Comparison of ENCODE assay signal across 23 cellular contexts in the genomic region with DNA sequence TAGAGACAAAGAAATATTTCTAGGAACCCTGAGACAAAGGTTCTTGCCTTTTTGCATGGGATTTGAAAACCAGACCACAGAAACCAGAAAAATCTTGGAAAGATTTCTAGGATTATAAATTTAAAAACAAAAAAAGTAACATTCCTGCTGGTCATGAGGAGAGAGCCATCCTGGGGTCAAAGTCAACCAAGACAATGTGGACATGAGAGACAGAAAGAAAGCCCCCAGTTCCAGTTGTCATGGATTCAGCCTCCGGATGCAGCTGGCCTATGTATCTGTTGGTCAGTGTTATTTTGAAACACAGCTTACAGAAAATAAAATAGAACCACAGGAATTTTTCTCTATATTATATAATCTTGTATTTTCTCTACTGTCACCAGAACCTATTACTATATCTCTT.
"Had no signal": no experiment of that assay in that cellular context is flagged by ENCODE, and none has a peak within 500 bp of the region (broad histone marks: within the 10 kb centered on the region; RNA-seq: fewer than 3 reads in every experiment).

No MANE protein-coding gene starts in this region.

- H3K9me3 ChIP-seq: prostate gland, testis had no signal

- DNase-seq: cerebellar nuclear complex; dorsolateral prefrontal cortex; effector CD4-positive, alpha-beta T cell; foreskin melanocyte; hypothalamus; left ventricle myocardium superior; lower lobe of right lung; naive thymus-derived CD8-positive, alpha-beta T cell; nephron progenitor cell; nucleus accumbens; stimulated activated CD4-positive, alpha-beta T cell treated with anti-CD3 and anti-CD28 coated beads, Interleukin-2, amount 100 ng/mL, for 24 hours; stimulated activated CD4-positive, alpha-beta T cell treated with anti-CD3 and anti-CD28 coated beads, Interleukin-4, amount 100 ng/mL, for 4 hours; stimulated activated naive CD8-positive, alpha-beta T cell treated with anti-CD3 and anti-CD28 coated beads, Interleukin-15, Interleukin-2, amounts not matched to agents 100 U/mL and 50 U/mL, for 24 hours; substantia nigra; testis; tibial artery had no signal

- H3K4me1 Mint-ChIP-seq: naive thymus-derived CD8-positive, alpha-beta T cell; nephron progenitor cell; stimulated activated memory B cell treated with anti-CD40 and anti-IgM and Interleukin-4, amounts not matched to agents 10 μg/mL and 1 μg/mL and 100 μg/mL, for 72 hours had no signal

- H3K9me3 Mint-ChIP-seq: type B pancreatic cell had no signal

- H3K4me3 ChIP-seq: dorsolateral prefrontal cortex, lower lobe of right lung, prostate gland, right atrium auricular region, testis, tibial artery had no signal

- H3K4me3 Mint-ChIP-seq: naive thymus-derived CD8-positive, alpha-beta T cell; nephron progenitor cell; stimulated activated memory B cell treated with anti-CD40 and anti-IgM and Interleukin-4, amounts not matched to agents 10 μg/mL and 1 μg/mL and 100 μg/mL, for 72 hours; type B pancreatic cell had no signal

- H3K36me3 ChIP-seq: lower lobe of right lung, prostate gland, right atrium auricular region, tibial artery had no signal

- H3K36me3 Mint-ChIP-seq: stimulated activated memory B cell treated with anti-CD40 and anti-IgM and Interleukin-4, amounts not matched to agents 10 μg/mL and 1 μg/mL and 100 μg/mL, for 72 hours; type B pancreatic cell had no signal

- H3K27ac ChIP-seq: dorsolateral prefrontal cortex, epithelial cell of prostate, lower lobe of right lung, prostate gland, right atrium auricular region, testis, tibial artery had no signal

- H3K27ac Mint-ChIP-seq: naive thymus-derived CD8-positive, alpha-beta T cell; nephron progenitor cell; stimulated activated memory B cell treated with anti-CD40 and anti-IgM and Interleukin-4, amounts not matched to agents 10 μg/mL and 1 μg/mL and 100 μg/mL, for 72 hours; type B pancreatic cell had no signal

- ATAC-seq: esophagus mucosa; left ventricle myocardium superior; lower lobe of right lung; naive thymus-derived CD8-positive, alpha-beta T cell; sciatic nerve; stimulated activated memory B cell treated with anti-CD40 and anti-IgM and Interleukin-4, amounts not matched to agents 10 μg/mL and 1 μg/mL and 100 μg/mL, for 72 hours; stimulated activated naive CD8-positive, alpha-beta T cell treated with anti-CD3 and anti-CD28 coated beads, Interleukin-15, Interleukin-2, amounts not matched to agents 100 U/mL and 50 U/mL, for 24 hours had no signal

- H3K27me3 ChIP-seq: dorsolateral prefrontal cortex, right atrium auricular region, testis, tibial artery had no signal

- H3K4me1 ChIP-seq: lower lobe of right lung, prostate gland, right atrium auricular region, testis, tibial artery had no signal
